8 cellular contexts compared by ENCODE assay signal in genomic region chr19:1094655-1094977, GRCh38. TPM values are rescaled to one million over a fixed set of nuclear protein-coding genes. Genes with fewer than 3 reads are reported as not detected.
DNase-seq lines count a peak whose midpoint lies in the region; ATAC-seq and TF ChIP-seq lines count a peak whose summit lies in the region.

No MANE protein-coding gene starts in this region.

- ATAC-seq in GM21367 (IDR thresholded peaks at IDR 0.05; ENCODE audit: unreplicated experiment) (no peak), GM21381 (IDR thresholded peaks at IDR 0.05; ENCODE audit: unreplicated experiment) (no peak)

- no peak for TF ChIP-seq POLR2A in breast epithelium (IDR thresholded peaks at IDR 0.05)

- intact Hi-C loops in breast epithelium (cut with DNase I; ENCODE audit: low total_unique reads), result no loop called here

- DNase-seq in breast epithelium (ENCODE audit: low spot score in 2 of 2), result no peak
- DNase-seq in AG08396 (ENCODE audit: low spot score), result no peak
- no peak for DNase-seq in AML-193 (lab: John Stamatoyannopoulos, UW)

- H3K27me3 ChIP-seq in HUES48 (ENCODE audit: control insufficient read depth, insufficient read depth, low read length) (no peaks in the 10 kb centered on the region), breast epithelium (no peaks in the 10 kb centered on the region), mononuclear cell (ENCODE audit: insufficient read depth, low read length) (no peaks in the 10 kb centered on the region)

- H3K9me3 ChIP-seq in HUES48 (ENCODE audit: control insufficient read depth, insufficient read depth, low read length), result no peaks in the 10 kb centered on the region
- no peaks in the 10 kb centered on the region for H3K9me3 ChIP-seq in breast epithelium
- H3K9me3 ChIP-seq in mononuclear cell (ENCODE audit: low read depth, low read length), result no peaks in the 10 kb centered on the region

- H3K9ac ChIP-seq in HUES48 (ENCODE audit: low read depth, low read length), result peak overlapping the region; percentile 70

- peak overlapping the region; percentile 54 for H3K27ac ChIP-seq in 22Rv1
- peak overlapping the region; percentile 69 for H3K27ac ChIP-seq in HUES48 (ENCODE audit: low read depth, low read length)
- H3K27ac ChIP-seq in breast epithelium, result peak overlapping the region; percentile 30 to 41

- peak overlapping the region; percentile 95 for H3K4me3 ChIP-seq in HUES48 (ENCODE audit: low read depth, low read length)
- H3K4me3 ChIP-seq in breast epithelium, result peak overlapping the region; percentile 75 to 100 (median 99)
- peak overlapping the region; percentile 67 for H3K4me3 ChIP-seq in mononuclear cell (ENCODE audit: low read length)

- TF ChIP-seq CTCF in 22Rv1 (IDR thresholded peaks at IDR 0.05) (no peak), breast epithelium (IDR thresholded peaks at IDR 0.05) (no peak)

- H3K4me1 ChIP-seq in HUES48 (ENCODE audit: control insufficient read depth, insufficient read depth, low read length), result peaks cover 5% of the 10 kb centered on the region; the same call in 1 of the 2 replicates
- H3K4me1 ChIP-seq in breast epithelium, result peaks cover 20 to 25% of the 10 kb centered on the region in 2 donors
- peaks cover 61% of the 10 kb centered on the region for H3K4me1 ChIP-seq in mononuclear cell (ENCODE audit: insufficient read depth, low read length)

- H3K36me3 ChIP-seq in HUES48 (ENCODE audit: control insufficient read depth, insufficient read depth, low read length) (peaks cover 32% of the 10 kb centered on the region), breast epithelium (no peaks in the 10 kb centered on the region)

RNA-seq across cellular contexts. Expression of gene POLR2E, which starts 0.6 kb away (rescaled TPM):
- total RNA-seq in breast epithelium (100 to 1,000 TPM in 1 of 3 donors, 10 to 100 TPM in 2; 65.9 to 175 (median 89.1) TPM), mononuclear cell (48.9 TPM)

RNA-seq across cellular contexts. Expression of gene GPX4, which starts 9.2 kb away (rescaled TPM):
- total RNA-seq in breast epithelium (1,000 to 10,000 TPM in 1 of 3 donors, 100 to 1,000 TPM in 2; 357 to 1,796 (median 492) TPM), mononuclear cell (162 TPM)

RNA-seq across cellular contexts. Expression of gene ARHGAP45, which starts 27.6 kb away (rescaled TPM):
- total RNA-seq in breast epithelium (10 to 100 TPM; 18.7 to 43.2 (median 23.9) TPM), mononuclear cell (261 TPM)

RNA-seq across cellular contexts. Expression of gene ABCA7, which starts 54.7 kb away (rescaled TPM):
- total RNA-seq in breast epithelium (10 to 100 TPM in 2 of 3 donors, 1 to 10 TPM in 1; 8.0 to 31.8 (median 26.5) TPM), mononuclear cell (28.2 TPM)
